Comparison of ENCODE assay signal across 15 cellular contexts in the genomic region with DNA sequence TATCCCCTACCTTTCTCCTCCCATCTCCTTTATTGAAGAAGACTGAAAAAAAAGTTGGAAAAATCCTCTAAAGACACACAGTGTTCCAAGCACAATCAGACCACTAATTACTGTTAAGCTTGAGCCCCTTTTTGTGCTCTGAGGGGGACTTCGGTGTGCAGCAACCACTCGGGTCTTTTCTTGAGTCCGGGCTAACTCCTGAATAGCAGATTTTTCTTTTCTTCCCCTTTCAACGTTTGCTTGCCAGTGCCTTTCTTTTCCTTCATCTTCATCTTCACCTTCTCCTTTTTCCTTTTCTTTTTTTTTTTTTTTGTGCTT. TPM values are rescaled to one million over a fixed set of nuclear protein-coding genes. Genes with fewer than 3 reads are reported as not detected.
DNase-seq lines count a peak whose midpoint lies in the region; ATAC-seq and TF ChIP-seq lines count a peak whose summit lies in the region.
"Had no signal": no experiment of that assay in that cellular context is flagged by ENCODE, and none has a peak within 500 bp of the region (broad histone marks: within the 10 kb centered on the region; RNA-seq: fewer than 3 reads in every experiment).

No MANE protein-coding gene starts in this region.

- TF ChIP-seq EP300 in Ishikawa (IDR thresholded peaks at IDR 0.05; ENCODE audit: borderline replicate concordance) = 0 out of 2 replicates have a peak, but pooled peaks have one; percentile 0

- H4K5ac ChIP-seq in H9 (ENCODE audit: insufficient read length, low read depth, low read length) = no peak overlapping the region

- peak overlapping the region in 26 of 59 donors; percentile 8 to 55 (median 28) for H3K4me3 ChIP-seq in dorsolateral prefrontal cortex
- H3K4me3 ChIP-seq in neuronal stem cell (ENCODE audit: low read length in 2 of 2) = no peak overlapping the region
- H3K4me3 ChIP-seq in WERI-Rb-1 (ENCODE audit: low read depth, low read length) = no peak overlapping the region

- H3K56ac ChIP-seq in H9 (ENCODE audit: insufficient read length, low read depth, low read length) = no peak overlapping the region

- no peak overlapping the region for H3T11ph ChIP-seq in H9 (ENCODE audit: low read length)

- no peak for TF ChIP-seq RAD21 in Ishikawa (IDR thresholded peaks at IDR 0.05; ENCODE audit: low read depth)

- H3K4me1 ChIP-seq in H9 (ENCODE audit: insufficient read depth, low read length) = peaks cover 18% of the 10 kb centered on the region
- peaks cover 26 to 50% of the 10 kb centered on the region in 2 donors for H3K4me1 ChIP-seq in neuronal stem cell (ENCODE audit: control insufficient read depth in 2 of 2, insufficient read depth in 1 of 2, low read depth in 1 of 2, low read length in 2 of 2)

- H3K36me3 Mint-ChIP-seq in H9 (ENCODE audit: insufficient read depth in 1 of 3, low read depth in 3 of 3) = no peaks in the 10 kb centered on the region
- H3K36me3 Mint-ChIP-seq: CD4-positive, alpha-beta memory T cell had no signal

- no peaks in the 10 kb centered on the region for H3K27me3 Mint-ChIP-seq in H9 (ENCODE audit: low read depth)

- DNase-seq in H9 = no peak
- no peak for DNase-seq in dorsolateral prefrontal cortex
- peak; percentile 85 for DNase-seq in neuronal stem cell (ENCODE audit: low spot score)
- DNase-seq in SK-N-DZ (ENCODE audit: low spot score) = no peak
- no peak for DNase-seq in WERI-Rb-1
- DNase-seq: CD4-positive, alpha-beta memory T cell; GOT3; KBM-7; NCI-H1092; NCI-H446; SIG-M5 had no signal

- no peak overlapping the region for H2BK120ac ChIP-seq in H9 (ENCODE audit: low read depth, low read length, poor library complexity, severe bottlenecking)
- no peak overlapping the region for H2BK120ac ChIP-seq in neuronal stem cell (ENCODE audit: low read depth, low read length)

- H2AFZ ChIP-seq in H9 (ENCODE audit: low read length) (no peak overlapping the region), neuronal stem cell (ENCODE audit: low read length) (peak overlapping the region; percentile 19)

- no peak overlapping the region for H3K4ac ChIP-seq in H9 (ENCODE audit: low read depth, low read length)
- no peak overlapping the region for H3K4ac ChIP-seq in neuronal stem cell (ENCODE audit: low read length)

- H3K27ac ChIP-seq in H9 (ENCODE audit: insufficient read length, low read depth, low read length) (no peak overlapping the region), dorsolateral prefrontal cortex (peak overlapping the region; percentile 49 to 99 (median 92)), neuronal stem cell (replicated peaks; ENCODE audit: low read length) (peak overlapping the region; percentile 99), WERI-Rb-1 (no peak overlapping the region)

- H2BK20ac ChIP-seq in H9 (ENCODE audit: low read depth, low read length, poor library complexity, severe bottlenecking) = no peak overlapping the region

- H3K27me3 ChIP-seq in H9 (ENCODE audit: insufficient read depth, low read length) (no peaks in the 10 kb centered on the region), dorsolateral prefrontal cortex (no peaks in the 10 kb centered on the region), neuronal stem cell (ENCODE audit: control insufficient read depth in 3 of 3, insufficient read depth in 3 of 3, low read depth in 1 of 3, low read length in 3 of 3) (no peaks in the 10 kb centered on the region), WERI-Rb-1 (ENCODE audit: insufficient read depth, low read depth, severe bottlenecking) (no peaks in the 10 kb centered on the region)

- H3K18ac ChIP-seq in H9 (ENCODE audit: insufficient read length, low read depth, low read length) = no peak overlapping the region
- no peak overlapping the region for H3K18ac ChIP-seq in neuronal stem cell (ENCODE audit: low read length)

- no peaks in the 10 kb centered on the region for H3K23me2 ChIP-seq in H9 (ENCODE audit: insufficient read length, low read depth, low read length, poor library complexity, severe bottlenecking)

- H2BK15ac ChIP-seq in H9 (ENCODE audit: low read depth, low read length) = no peak overlapping the region
- no peak overlapping the region for H2BK15ac ChIP-seq in neuronal stem cell (ENCODE audit: low read length)

- no peak overlapping the region for H3K23ac ChIP-seq in H9 (ENCODE audit: insufficient read length, low read depth, low read length)
- no peak overlapping the region for H3K23ac ChIP-seq in neuronal stem cell (ENCODE audit: low read depth, low read length, poor library complexity)

- H3K9me3 ChIP-seq in H9 (ENCODE audit: control insufficient read depth, low read depth, low read length) (no peaks in the 10 kb centered on the region), neuronal stem cell (replicated peaks in 1 of 2; ENCODE audit: control insufficient read depth in 2 of 2, insufficient read depth in 1 of 2, low read depth in 1 of 2, low read length in 2 of 2) (no peaks in the 10 kb centered on the region), WERI-Rb-1 (ENCODE audit: severe bottlenecking) (no peaks in the 10 kb centered on the region)

- H3K4me1 Mint-ChIP-seq in H9 = peaks cover 60% of the 10 kb centered on the region in 2 experiments
- H3K4me1 Mint-ChIP-seq: B cell; CD4-positive, alpha-beta memory T cell had no signal

- TF ChIP-seq CTCF in H9 (conservative IDR thresholded peaks at IDR 0.05) (no peak), dorsolateral prefrontal cortex (IDR thresholded peaks at IDR 0.05 in 54 of 56, conservative IDR thresholded peaks at IDR 0.05 in 2 of 56; ENCODE audit: low read depth in 1 of 56, partially characterized antibody in 56 of 56) (no peak), WERI-Rb-1 (IDR thresholded peaks at IDR 0.05; ENCODE audit: low read depth, low read length) (no peak)

- H4K20me1 ChIP-seq in H9 (ENCODE audit: control insufficient read depth, insufficient read depth, insufficient read length) = no peaks in the 10 kb centered on the region

- intact Hi-C loops in dorsolateral prefrontal cortex (cut with DNase I) = loop anchor here (2.0 kb wide), 2 partner anchors 42 to 44 kb away; partner anchors contain the start of gene FZD5 (in 1 of the 2)

- H2BK5ac ChIP-seq in H9 (ENCODE audit: insufficient read length, low read length) (no peak overlapping the region), neuronal stem cell (ENCODE audit: low read length) (no peak overlapping the region)

- H3K79me2 ChIP-seq in H9 (ENCODE audit: insufficient read depth, low read length) = no peaks in the 10 kb centered on the region

- H3K14ac ChIP-seq in H9 (ENCODE audit: insufficient read depth, low read length) (no peak overlapping the region; the same call in 1 of the 2 replicates), neuronal stem cell (ENCODE audit: low read length) (no peak overlapping the region)

- H3K36me3 ChIP-seq in neuronal stem cell (replicated peaks in 1 of 2; ENCODE audit: control insufficient read depth in 2 of 2, insufficient read depth in 2 of 2, low read length in 2 of 2) (no peaks in the 10 kb centered on the region), WERI-Rb-1 (no peaks in the 10 kb centered on the region)

- H3K9ac ChIP-seq in H9 (ENCODE audit: extremely low read depth, insufficient read length, low read length) (no peak overlapping the region), neuronal stem cell (ENCODE audit: low read depth, low read length, poor library complexity) (no peak overlapping the region)

- H3K79me1 ChIP-seq in H9 (ENCODE audit: insufficient read depth, low read depth, low read length, poor library complexity, severe bottlenecking) (no peaks in the 10 kb centered on the region), neuronal stem cell (ENCODE audit: low read depth, low read length) (no peaks in the 10 kb centered on the region)

- peak overlapping the region; percentile 64 to 97 (median 71); a peak in 6 of 7 replicates for H3K27ac Mint-ChIP-seq in H9
- H3K27ac Mint-ChIP-seq: B cell had no signal

- ATAC-seq in HG03095 (IDR thresholded peaks at IDR 0.05; ENCODE audit: unreplicated experiment) (no peak), HG03520 (IDR thresholded peaks at IDR 0.05; ENCODE audit: unreplicated experiment) (no peak)

- H2BK12ac ChIP-seq in H9 (ENCODE audit: insufficient read length, low read depth, low read length) (no peak overlapping the region), neuronal stem cell (ENCODE audit: low read length) (no peak overlapping the region)

- H4K91ac ChIP-seq in H9 (ENCODE audit: insufficient read length, low read depth, low read length) (no peak overlapping the region), neuronal stem cell (ENCODE audit: low read depth, low read length, poor library complexity) (no peak overlapping the region)

- H4K8ac ChIP-seq in H9 (replicated peaks; ENCODE audit: insufficient read length, low read depth, low read length) (no peak overlapping the region), neuronal stem cell (ENCODE audit: low read depth, low read length) (no peak overlapping the region)

- H2AK5ac ChIP-seq in H9 (ENCODE audit: insufficient read length, low read length) = no peak overlapping the region
- no peak overlapping the region for H2AK5ac ChIP-seq in neuronal stem cell (ENCODE audit: low read depth, low read length)

- no peak overlapping the region for H3K4me2 ChIP-seq in H9 (ENCODE audit: insufficient read depth, insufficient read length, low read length)
- no peak overlapping the region for H3K4me2 ChIP-seq in neuronal stem cell (ENCODE audit: insufficient read depth, low read length, poor library complexity, severe bottlenecking)

- no CpG with 5 or more reads among the region's 4 CpGs for WGBS in H9 (ENCODE audit: extremely low coverage, insufficient read length, low lambda C conversion rate)
- WGBS in neuronal stem cell (ENCODE audit: extremely low coverage in 2 of 2, insufficient read length in 2 of 2, insufficient replicate concordance in 1 of 2), 2 donors = no CpG with 5 or more reads among the region's 4 CpGs

- H3K9me3 Mint-ChIP-seq in H9 = peaks cover 0 to 2% of the 10 kb centered on the region in 2 experiments; a peak in 2 of 5 replicates
- H3K9me3 Mint-ChIP-seq: CD4-positive, alpha-beta memory T cell had no signal

- peak overlapping the region in 1 of 2 experiments; percentile 8; a peak in 1 of 5 replicates for H3K4me3 Mint-ChIP-seq in H9
- H3K4me3 Mint-ChIP-seq: B cell had no signal

TF ChIP-seq in Ishikawa, 13 proteins besides CTCF, POLR2A, EP300 and RAD21 (continues in another document):
- TF ChIP-seq TAF1 (IDR thresholded peaks at IDR 0.05; ENCODE audit: low read depth) = no peak
- TF ChIP-seq NFIC (IDR thresholded peaks at IDR 0.05) = no peak
- TF ChIP-seq EGR1 (IDR thresholded peaks at IDR 0.05) = no peak
- TF ChIP-seq TEAD4 (IDR thresholded peaks at IDR 0.05) = no peak
- TF ChIP-seq TCF12 (IDR thresholded peaks at IDR 0.05; ENCODE audit: low read depth) = no peak

RNA-seq across cellular contexts. Expression of gene FZD5, which starts 43.1 kb away (rescaled TPM):
- total RNA-seq in H9 (2021) = 120 and 122 TPM in 2 replicates
- 10 to 100 TPM in 10 of 120 experiments, 1 to 10 TPM in 110; 2.1 to 17.5 (median 5.0) TPM for total RNA-seq in dorsolateral prefrontal cortex
- 267 TPM for polyA plus RNA-seq in neuronal stem cell (2013, experiment 1 of 2)
- polyA plus RNA-seq in neuronal stem cell (2013, experiment 2 of 2) = 274 TPM
- 4.3 and 5.4 TPM in 2 replicates for polyA plus RNA-seq in SK-N-DZ (2014; cell fraction: cytosol; rRNA removed)
- 2.9 TPM in 2 replicates for polyA plus RNA-seq in SK-N-DZ (2014; cell fraction: nucleus; rRNA removed)

Comparison
In these comparisons a context has a peak if more than half of its experiments do, and no peak if none do; other contexts are left out.
1. H3K27ac ChIP-seq: peak in dorsolateral prefrontal cortex (59 of 59) and neuronal stem cell (single experiment); none in H9 (single experiment) and WERI-Rb-1 (single experiment).